ENCODE assay signal across 25 cellular contexts in genomic region chr1:31615939-31616338, GRCh38. TPM values are rescaled to one million over a fixed set of nuclear protein-coding genes. Genes with fewer than 3 reads are reported as not detected.
DNase-seq lines count a peak whose midpoint lies in the region; ATAC-seq, FAIRE-seq and TF ChIP-seq lines count a peak whose summit lies in the region.
"Had no signal": no experiment of that assay in that cellular context is flagged by ENCODE, and none has a peak within 500 bp of the region (broad histone marks: within the 10 kb centered on the region; RNA-seq: fewer than 3 reads in every experiment).

No MANE protein-coding gene starts in this region.

- H3K36me3 ChIP-seq in bronchial epithelial cell (ENCODE audit: control insufficient read depth, insufficient read depth, low read length), result no peaks in the 10 kb centered on the region
- H3K36me3 ChIP-seq: BLaER1 treated with 17β-estradiol and CSF1 and Interleukin-3, amounts not matched to agents 10 nM and 100 nM had no signal

- no peak for TF ChIP-seq POLR2A in GM12891 (IDR thresholded peaks at IDR 0.05; ENCODE audit: low read depth, low read length)

- H3K36me3 Mint-ChIP-seq in nephron (ENCODE audit: low read depth), result no peaks in the 10 kb centered on the region
- H3K36me3 Mint-ChIP-seq: CD4-positive, alpha-beta memory T cell had no signal

- no peaks in the 10 kb centered on the region for H3K9me3 Mint-ChIP-seq in nephron
- H3K9me3 Mint-ChIP-seq: GM23338 had no signal

- no peak for ATAC-seq in left ventricle myocardium superior
- ATAC-seq in HG02571 (IDR thresholded peaks at IDR 0.05; ENCODE audit: unreplicated experiment), result no peak
- ATAC-seq in GM18517 (IDR thresholded peaks at IDR 0.05; ENCODE audit: unreplicated experiment), result no peak
- ATAC-seq: GM23338, HCT116, Panc1 had no signal

- no peak for DNase-seq in GM12891 (ENCODE audit: insufficient read length, low spot score)
- no peak for DNase-seq in bronchial epithelial cell (ENCODE audit: low read depth)
- DNase-seq in stimulated activated CD8-positive, alpha-beta memory T cell treated with anti-CD3 and anti-CD28 coated beads, Interleukin-4, amount 100 ng/mL, for 48 hours, result peak; percentile 4
- no peak for DNase-seq in left ventricle myocardium superior
- DNase-seq in anterior cingulate cortex (lab: John Stamatoyannopoulos, UW), result no peak
- DNase-seq: CD4-positive, alpha-beta memory T cell; COR-L47; DMS53; MM.1S; NCI-H1694; NCI-H2029 treated with DMSO at 0.1 percent for 48 hours; NCI-H2227 treated with DMSO at 0.1 percent for 48 hours; NCI-H510A; SHP77 had no signal

- no peak overlapping the region for H3K4me3 ChIP-seq in bronchial epithelial cell (ENCODE audit: low read depth, low read length)
- H3K4me3 ChIP-seq: BLaER1 treated with 17β-estradiol and CSF1 and Interleukin-3, amounts not matched to agents 10 nM and 100 nM; GM23338 had no signal

- intact Hi-C loops in left ventricle myocardium superior (cut with micrococcal nuclease), result no loop called here

- peaks cover 43% of the 10 kb centered on the region for H3K27me3 Mint-ChIP-seq in nephron (ENCODE audit: low read depth)

- peaks cover 16% of the 10 kb centered on the region for H3K4me1 Mint-ChIP-seq in nephron

- H3K4me3 Mint-ChIP-seq in nephron, result peak overlapping the region; percentile 4 to 29 (median 16)

- no peak overlapping the region for H3K27ac Mint-ChIP-seq in nephron
- H3K27ac Mint-ChIP-seq: GM23338 had no signal

- TF ChIP-seq CTCF in bronchial epithelial cell (IDR thresholded peaks at IDR 0.05; ENCODE audit: insufficient read depth, low read length, severe bottlenecking) (no peak), nephron (IDR thresholded peaks at IDR 0.05; ENCODE audit: unreplicated experiment in 3 of 3) (no peak)

- H3K27me3 ChIP-seq in bronchial epithelial cell (ENCODE audit: control insufficient read depth, insufficient read depth, low read length), result peaks cover 17% of the 10 kb centered on the region

- FAIRE-seq in GM12891 (lab: Jason Lieb, UNC) (peak; percentile 38), bronchial epithelial cell (lab: Jason Lieb, UNC) (peak; percentile 18)

TF ChIP-seq in GM12891, 5 proteins besides CTCF, POLR2A, EP300 and RAD21:
- TF ChIP-seq POU2F2 (IDR thresholded peaks at IDR 0.05; ENCODE audit: low read depth, low read length), result no peak
- TF ChIP-seq POLR2AphosphoS5 (IDR thresholded peaks at IDR 0.05; ENCODE audit: low read depth, low read length), result no peak
- TF ChIP-seq SPI1 (IDR thresholded peaks at IDR 0.05; ENCODE audit: low read depth, low read length), result no peak
- TF ChIP-seq TAF1 (IDR thresholded peaks at IDR 0.05; ENCODE audit: low read depth, low read length), result no peak
- TF ChIP-seq PAX5 (IDR thresholded peaks at IDR 0.05; ENCODE audit: insufficient read depth, low read length, severe bottlenecking), result no peak

RNA-seq across cellular contexts. Expression of gene HCRTR1, which starts 1.6 kb away (rescaled TPM):
- not detected for polyA plus RNA-seq in GM12891 (2012; ENCODE audit: low read depth, missing spikeins)
- total RNA-seq in bronchial epithelial cell, result not detected in 2 replicates
- 0.67 TPM for total RNA-seq in left ventricle myocardium superior
- total RNA-seq: A172; CD4-positive, alpha-beta memory T cell; Daoy; OCI-LY7; SK-MEL-5 had no signal
- polyA plus RNA-seq: CD4-positive, alpha-beta memory T cell had no signal

RNA-seq across cellular contexts. Expression of gene PEF1, which starts 28.7 kb away (rescaled TPM):
- 49.8 TPM for polyA plus RNA-seq in GM12891 (2012; ENCODE audit: low read depth, missing spikeins)
- total RNA-seq in bronchial epithelial cell (67.4 and 95.2 TPM in 2 replicates), left ventricle myocardium superior (34.1 TPM)

RNA-seq across cellular contexts. Expression of gene TINAGL1, which starts 39.6 kb away (rescaled TPM):
- polyA plus RNA-seq in GM12891 (2012; ENCODE audit: low read depth, missing spikeins), result 0.28 TPM
- 55.4 and 154 TPM in 2 replicates for total RNA-seq in bronchial epithelial cell
- total RNA-seq in left ventricle myocardium superior, result 274 TPM
- total RNA-seq: CD4-positive, alpha-beta memory T cell; SK-MEL-5 had no signal
- polyA plus RNA-seq: CD4-positive, alpha-beta memory T cell had no signal
